Comparison of ENCODE assay signal across 2 cellular contexts in the genomic region with DNA sequence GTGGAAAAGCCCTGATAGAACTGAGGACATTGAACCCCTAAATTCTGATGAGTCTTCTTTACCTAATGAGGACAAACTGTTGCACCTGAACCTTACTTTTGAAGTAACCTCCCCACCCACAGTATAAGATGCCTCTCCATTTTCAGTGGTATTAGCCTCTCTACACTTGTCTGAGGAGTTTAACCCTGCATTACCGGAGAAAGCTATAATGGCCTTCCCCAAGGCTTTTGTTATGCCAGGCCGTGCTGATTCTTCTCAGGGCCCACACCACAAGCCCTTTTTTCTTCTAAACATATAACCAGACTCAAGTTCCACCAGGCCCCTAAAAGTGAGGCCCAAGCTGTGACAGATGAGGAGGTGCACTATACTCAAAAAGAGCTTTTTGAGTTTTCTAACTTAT.
"Had no signal": no experiment of that assay in that cellular context is flagged by ENCODE, and none has a peak within 500 bp of the region (broad histone marks: within the 10 kb centered on the region; RNA-seq: fewer than 3 reads in every experiment).

No MANE protein-coding gene starts in this region.

- H3K4me3 ChIP-seq: GM23248 had no signal

- H2AFZ ChIP-seq: GM23248 had no signal

- H3K27ac ChIP-seq: GM23248 had no signal

- H3K9ac ChIP-seq: GM23248 had no signal

- H3K27ac Mint-ChIP-seq: H9 had no signal

- H3K4me3 Mint-ChIP-seq: H9 had no signal
